8 cellular contexts compared by ENCODE assay signal in the genomic region with DNA sequence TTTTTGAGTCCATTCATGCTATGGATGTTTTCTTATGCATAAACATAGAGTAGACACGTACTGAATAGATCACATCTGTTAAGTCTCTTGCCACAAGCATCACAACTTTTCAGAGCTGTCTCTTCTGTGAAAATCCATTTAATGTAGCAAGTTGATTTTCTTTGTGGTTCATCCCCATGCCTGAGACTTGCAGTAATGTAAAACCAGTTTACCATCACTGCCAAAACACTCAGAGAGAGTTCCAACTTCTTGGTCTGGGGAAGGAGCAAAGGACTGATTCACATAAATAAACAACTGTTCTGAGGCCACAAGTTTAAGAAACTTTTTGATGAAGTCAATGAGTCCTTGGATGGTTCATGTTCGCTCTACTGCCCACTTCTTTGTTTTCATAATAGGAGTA. TPM values are rescaled to one million over a fixed set of nuclear protein-coding genes. Genes with fewer than 3 reads are reported as not detected.
DNase-seq lines count a peak whose midpoint lies in the region; ATAC-seq and TF ChIP-seq lines count a peak whose summit lies in the region.
"Not testable (repeated sequence)": the region's sequence is repeated elsewhere in the genome, so short reads cannot be mapped to it uniquely, and the experiment has no call there.

No MANE protein-coding gene starts in this region.

- not testable (repeated sequence) for H3K4me3 ChIP-seq in astrocyte of the cerebellum (ENCODE audit: low read depth, low read length); neutrophil (ENCODE audit: low read depth in 1 of 2, low read length in 1 of 2)

- in situ Hi-C loops in astrocyte of the cerebellum (cut with HindIII; ENCODE audit: low sequenced_read_pairs) = loop anchor here (5.0 to 10.0 kb wide), 2 partner anchors 45 to 83 kb away; no protein-coding TSS in a partner anchor

- not testable (repeated sequence) for H3K36me3 ChIP-seq in neutrophil

- not testable (repeated sequence) for H3K27me3 ChIP-seq in neutrophil

- peak; percentile 40 for ATAC-seq in left ventricle myocardium superior

- TF ChIP-seq CTCF in astrocyte of the cerebellum (IDR thresholded peaks at IDR 0.05; ENCODE audit: low read depth, low read length, missing control alignments); neutrophil (IDR thresholded peaks at IDR 0.05): not testable (repeated sequence)

- intact Hi-C loops in left ventricle myocardium superior (cut with micrococcal nuclease) = not testable (repeated sequence)

- DNase-seq in AG08396 (ENCODE audit: low spot score) (peak; percentile 36), EL (peak; percentile 55), LHCN-M2 (ENCODE audit: low read depth) (peak; percentile 39), astrocyte of the cerebellum (ENCODE audit: low read depth) (peak; percentile 97), fibroblast of gingiva (ENCODE audit: low read depth) (peak; percentile 94), stromal cell of bone marrow (ENCODE audit: low read depth) (peak; percentile 94)
- not testable (repeated sequence) for DNase-seq in left ventricle myocardium superior

- H3K4me1 ChIP-seq in neutrophil (ENCODE audit: control insufficient read depth in 1 of 2, insufficient read depth in 1 of 2, low read depth in 1 of 2, low read length in 1 of 2) = peaks cover 82 to 91% of the 10 kb centered on the region in 2 experiments

- H3K27ac ChIP-seq in neutrophil = peak overlapping the region; percentile 86

- not testable (repeated sequence) for H3K9me3 ChIP-seq in neutrophil

RNA-seq across cellular contexts. Expression of a gene that starts 24.8 kb away (rescaled TPM):
- total RNA-seq in LHCN-M2 (2014; rRNA removed) (8.6 and 16.7 TPM in 2 replicates), left ventricle myocardium superior (5.4 TPM)
- 9.2 TPM for polyA plus RNA-seq in LHCN-M2 (2012)
